ENCODE assay signal across 7 cellular contexts in the genomic region with DNA sequence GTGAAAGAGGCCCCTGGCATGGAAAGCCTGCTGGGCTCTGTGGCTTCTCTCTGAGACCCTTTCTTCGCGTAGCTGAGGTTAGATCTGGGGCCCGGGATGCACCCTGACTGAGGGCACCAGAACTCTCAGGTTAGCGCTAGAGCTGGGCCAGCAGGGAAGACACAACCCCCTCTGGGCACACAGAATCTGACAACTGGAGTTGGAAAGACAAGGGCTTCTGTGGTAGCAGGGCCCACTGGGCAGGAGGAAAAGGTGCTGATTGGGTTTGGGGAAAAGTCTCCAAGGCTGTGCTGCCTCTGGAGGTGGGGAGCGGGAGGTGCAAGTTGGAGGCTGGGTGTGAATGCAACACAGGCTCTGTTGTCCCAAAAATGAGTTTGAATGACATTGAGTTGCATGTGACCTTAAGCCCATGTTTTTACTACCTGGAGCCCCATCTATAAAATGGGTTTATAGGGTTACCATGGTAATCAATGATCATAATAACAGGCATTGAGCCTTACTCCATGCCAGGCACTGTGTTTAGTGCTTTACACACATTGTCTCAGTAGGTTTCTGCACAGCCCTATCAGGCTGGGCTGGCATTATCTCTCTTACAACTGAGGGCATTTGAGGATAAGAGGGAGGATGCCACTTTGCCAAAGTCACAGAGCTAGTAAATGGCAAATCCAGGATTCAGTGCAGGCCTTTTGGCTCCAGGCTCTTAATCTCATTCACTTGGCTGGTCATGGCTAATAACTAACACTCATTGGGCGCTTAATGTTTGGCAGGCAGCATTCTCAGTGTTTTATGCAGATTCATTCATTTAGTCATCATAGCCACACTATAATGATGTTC. TPM values are rescaled to one million over a fixed set of nuclear protein-coding genes. Genes with fewer than 3 reads are reported as not detected.
DNase-seq lines count a peak whose midpoint lies in the region; ATAC-seq, FAIRE-seq and TF ChIP-seq lines count a peak whose summit lies in the region.

No MANE protein-coding gene starts in this region.

- H3K4me1 Mint-ChIP-seq in naive thymus-derived CD4-positive, alpha-beta T cell, result peaks cover 0 to 21% (median 0%) of the 10 kb centered on the region in 7 donors

- peaks cover 2% of the 10 kb centered on the region for H3K27me3 ChIP-seq in bronchial epithelial cell (ENCODE audit: control insufficient read depth, insufficient read depth, low read length)
- H3K27me3 ChIP-seq in naive thymus-derived CD4-positive, alpha-beta T cell (ENCODE audit: control insufficient read depth in 2 of 2, insufficient read depth in 2 of 2, low read length in 2 of 2), result no peaks in the 10 kb centered on the region
- H3K27me3 ChIP-seq in effector memory CD4-positive, alpha-beta T cell (replicated peaks; ENCODE audit: control insufficient read depth, insufficient read depth, low read length, poor library complexity, severe bottlenecking), result no peaks in the 10 kb centered on the region

- no peaks in the 10 kb centered on the region for H3K4me1 ChIP-seq in naive thymus-derived CD4-positive, alpha-beta T cell (ENCODE audit: control insufficient read depth in 2 of 2, insufficient read depth in 2 of 2, low read length in 2 of 2)
- no peaks in the 10 kb centered on the region for H3K4me1 ChIP-seq in effector memory CD4-positive, alpha-beta T cell (ENCODE audit: control insufficient read depth, insufficient read depth, low read length, poor library complexity, severe bottlenecking)

- H3K9me3 Mint-ChIP-seq in naive thymus-derived CD4-positive, alpha-beta T cell, result no peaks in the 10 kb centered on the region

- DNase-seq in NAMALWA (ENCODE audit: low spot score) (peak; percentile 44), bronchial epithelial cell (ENCODE audit: low read depth) (no peak)
- DNase-seq in naive thymus-derived CD4-positive, alpha-beta T cell, result no peak
- DNase-seq in effector memory CD4-positive, alpha-beta T cell, result no peak
- DNase-seq in activated CD8-positive, alpha-beta memory T cell treated with anti-CD3 and anti-CD28 coated beads for 24 hours, result no peak

- H3K9me3 ChIP-seq in naive thymus-derived CD4-positive, alpha-beta T cell (ENCODE audit: control insufficient read depth in 2 of 3, low read length in 3 of 3), result no peaks in the 10 kb centered on the region
- H3K9me3 ChIP-seq in effector memory CD4-positive, alpha-beta T cell (ENCODE audit: control insufficient read depth, low read length), result no peaks in the 10 kb centered on the region

- peaks cover 0 to 13% (median 0%) of the 10 kb centered on the region in 5 donors for H3K27me3 Mint-ChIP-seq in naive thymus-derived CD4-positive, alpha-beta T cell

- no peaks in the 10 kb centered on the region for H3K36me3 ChIP-seq in bronchial epithelial cell (ENCODE audit: control insufficient read depth, insufficient read depth, low read length)
- no peaks in the 10 kb centered on the region for H3K36me3 ChIP-seq in naive thymus-derived CD4-positive, alpha-beta T cell (ENCODE audit: control insufficient read depth in 2 of 3, insufficient read depth in 3 of 3, low read length in 3 of 3)
- H3K36me3 ChIP-seq in effector memory CD4-positive, alpha-beta T cell (ENCODE audit: control insufficient read depth, insufficient read depth, low read length), result no peaks in the 10 kb centered on the region

- ATAC-seq in naive thymus-derived CD4-positive, alpha-beta T cell, result peak; percentile 59
- ATAC-seq in HG02642 (IDR thresholded peaks at IDR 0.05; ENCODE audit: poor library complexity, unreplicated experiment), result no peak

- POLR2A ChIA-PET in naive thymus-derived CD4-positive, alpha-beta T cell (lab: Charles Lee), result interaction anchor here (1.0 kb wide), 1 partner anchor 11 kb away, joined by 4 read pairs; no protein-coding TSS in a partner anchor

- TF ChIP-seq CTCF in GM12872 (IDR thresholded peaks at IDR 0.05; ENCODE audit: insufficient read depth, low read depth, low read length), result peak; percentile 84
- peak; percentile 77 for TF ChIP-seq CTCF in bronchial epithelial cell (IDR thresholded peaks at IDR 0.05; ENCODE audit: insufficient read depth, low read length, severe bottlenecking)

- peak overlapping the region in 2 of 9 donors; percentile 60 to 74 for H3K27ac Mint-ChIP-seq in naive thymus-derived CD4-positive, alpha-beta T cell

- H3K4me3 Mint-ChIP-seq in naive thymus-derived CD4-positive, alpha-beta T cell, result no peak overlapping the region

- H3K4me3 ChIP-seq in bronchial epithelial cell (ENCODE audit: low read depth, low read length), result no peak overlapping the region
- H3K4me3 ChIP-seq in naive thymus-derived CD4-positive, alpha-beta T cell (ENCODE audit: low read length), result no peak overlapping the region
- H3K4me3 ChIP-seq in effector memory CD4-positive, alpha-beta T cell (ENCODE audit: insufficient read depth, low read depth, low read length, poor library complexity, severe bottlenecking), result no peak overlapping the region

- H3K27ac ChIP-seq in naive thymus-derived CD4-positive, alpha-beta T cell (ENCODE audit: low read depth, low read length), result no peak overlapping the region
- no peak overlapping the region for H3K27ac ChIP-seq in effector memory CD4-positive, alpha-beta T cell (ENCODE audit: insufficient read depth, low read length, poor library complexity, severe bottlenecking)

- CTCF ChIA-PET in naive thymus-derived CD4-positive, alpha-beta T cell (lab: Charles Lee), result interaction anchor here (1.4 to 3.2 kb wide), 2 partner anchors 17 to 31 kb away, joined by 4 to 12 read pairs; a partner anchor contains a TSS

- intact Hi-C loops in naive thymus-derived CD4-positive, alpha-beta T cell (cut with micrococcal nuclease), result loop anchor here in 1 of 2 donors (2.0 kb wide), 1 partner anchor 17 kb away; a partner anchor contains a TSS

- no peaks in the 10 kb centered on the region for H3K36me3 Mint-ChIP-seq in naive thymus-derived CD4-positive, alpha-beta T cell

- peak; percentile 72 for FAIRE-seq in bronchial epithelial cell (lab: Jason Lieb, UNC)

RNA-seq across cellular contexts. Expression of a gene that starts 9.5 kb away (rescaled TPM):
- total RNA-seq in bronchial epithelial cell, result 17.3 and 21.9 TPM in 2 replicates
- 100 to 1,000 TPM in 1 of 5 experiments, 1 to 10 TPM in 4; 1.5 to 116 (median 1.9) TPM for total RNA-seq in naive thymus-derived CD4-positive, alpha-beta T cell
- 1 to 10 TPM in 1 of 2 donors, under 1 TPM in 1; 0.45 to 1.0 TPM for polyA plus RNA-seq in naive thymus-derived CD4-positive, alpha-beta T cell

RNA-seq across cellular contexts. Expression of a gene that starts 16.1 kb away (rescaled TPM):
- 0.79 and 2.0 TPM in 2 replicates for total RNA-seq in bronchial epithelial cell
- total RNA-seq in naive thymus-derived CD4-positive, alpha-beta T cell, result 100 to 1,000 TPM in 1 of 5 experiments, 1 to 10 TPM in 3, under 1 TPM in 1; 0.54 to 273 (median 1.2) TPM
- not detected for polyA plus RNA-seq in naive thymus-derived CD4-positive, alpha-beta T cell
